1 cellular context compared by ENCODE assay signal in the genomic region with DNA sequence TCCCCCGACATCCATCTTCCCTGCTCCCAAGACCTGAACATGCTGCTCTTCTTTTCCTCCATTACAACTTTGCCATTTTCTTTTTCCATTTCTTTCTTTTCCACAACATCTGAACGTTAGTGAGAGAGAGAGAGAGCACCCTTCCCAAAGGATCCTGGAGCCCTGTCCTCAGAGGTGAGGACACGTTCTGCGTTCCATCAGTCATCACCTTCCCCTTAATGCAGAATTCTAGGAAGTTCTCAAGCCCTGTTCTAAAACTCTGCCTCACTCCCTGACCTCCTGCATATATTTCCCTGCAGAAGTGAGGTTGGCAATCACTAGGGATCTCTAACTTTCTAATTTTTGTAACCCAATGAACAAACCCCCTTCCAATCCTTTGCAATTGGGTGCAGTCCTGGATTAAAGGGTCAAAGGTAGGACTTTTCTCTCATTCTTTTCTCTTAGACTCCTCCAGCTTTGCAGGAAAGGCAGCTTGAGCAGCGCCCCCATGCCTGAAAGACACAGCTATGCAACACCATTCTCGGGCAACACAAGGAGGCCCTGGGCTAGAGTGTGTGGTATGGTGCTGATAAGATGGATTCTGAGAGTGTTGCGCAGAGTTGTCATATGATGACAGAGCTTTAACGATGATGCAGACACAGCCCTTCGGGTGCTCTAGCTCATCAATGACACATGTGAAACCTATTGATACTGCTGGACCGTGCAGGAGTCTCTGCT.
TF ChIP-seq lines count a peak whose summit lies in the region.

No MANE protein-coding gene starts in this region.

TF ChIP-seq in H1, 55 proteins besides CTCF, POLR2A, EP300 and RAD21:
- TF ChIP-seq SRF (IDR thresholded peaks at IDR 0.05; ENCODE audit: low read depth, low read length) (no peak), KDM5A (IDR thresholded peaks at IDR 0.05; ENCODE audit: low read length) (no peak), USF2 (IDR thresholded peaks at IDR 0.05; ENCODE audit: low read length) (no peak), KDM1A (IDR thresholded peaks at IDR 0.05; ENCODE audit: borderline replicate concordance, low read length) (no peak), SAP30 (IDR thresholded peaks at IDR 0.05; ENCODE audit: insufficient read depth, insufficient replicate concordance, low read length) (no peak), SP4 (IDR thresholded peaks at IDR 0.05; ENCODE audit: low read length) (no peak), BACH1 (IDR thresholded peaks at IDR 0.05; ENCODE audit: low read length) (no peak)
